In genomic region chr9:121609845-121610637, GRCh38 we compare ENCODE assay signal across 1 cellular context.
TF ChIP-seq lines count a peak whose summit lies in the region.

No MANE protein-coding gene starts in this region.

TF ChIP-seq in H1, 55 proteins besides CTCF, POLR2A, EP300 and RAD21:
- TF ChIP-seq KDM1A (IDR thresholded peaks at IDR 0.05; ENCODE audit: borderline replicate concordance, low read length) = peak; percentile 86; the same call in 1 of the 2 replicates
- no peak for TF ChIP-seq SP2 (IDR thresholded peaks at IDR 0.05; ENCODE audit: low read length)
- TF ChIP-seq RNF2 (IDR thresholded peaks at IDR 0.05; ENCODE audit: borderline replicate concordance, low read depth, low read length, missing control alignments, poor library complexity, severe bottlenecking) = no peak
- no peak for TF ChIP-seq FOSL1 (IDR thresholded peaks at IDR 0.05; ENCODE audit: insufficient read depth, low read depth, low read length)
- TF ChIP-seq SIRT6 (IDR thresholded peaks at IDR 0.05; ENCODE audit: low read length) = no peak
- no peak for TF ChIP-seq SIN3A (conservative IDR thresholded peaks at IDR 0.05 in 1 of 2, IDR thresholded peaks at IDR 0.05 in 1 of 2; ENCODE audit: low read depth in 1 of 2, low read length in 2 of 2)
